In genomic region chr9:125854553-125855275, GRCh38 we compare ENCODE assay signal across 14 cellular contexts.
DNase-seq lines count a peak whose midpoint lies in the region; ATAC-seq, FAIRE-seq and TF ChIP-seq lines count a peak whose summit lies in the region.
"Had no signal": no experiment of that assay in that cellular context is flagged by ENCODE, and none has a peak within 500 bp of the region (broad histone marks: within the 10 kb centered on the region; RNA-seq: fewer than 3 reads in every experiment).

No MANE protein-coding gene starts in this region.

- no peak for DNase-seq in activated naive CD4-positive, alpha-beta T cell treated with anti-CD3 and anti-CD28 coated beads, Interleukin-2, amount 50 U/mL, for 16 hours
- no peak for DNase-seq in GM12878 (ENCODE audit: low read depth, low spot score)
- peak; percentile 16 for DNase-seq in renal cortical epithelial cell (ENCODE audit: low read depth)
- DNase-seq in MM.1S: no peak
- no peak for DNase-seq in DMS153 (lab: John Stamatoyannopoulos, UW)
- DNase-seq in effector CD4-positive, alpha-beta T cell: no peak
- DNase-seq: activated CD4-positive, alpha-beta T cell treated with anti-CD3 and anti-CD28 coated beads, Interleukin-2, amount 50 U/mL, for 1 hour; NCI-H1930; ovary; spleen had no signal

- H3K36me3 Mint-ChIP-seq in activated naive CD4-positive, alpha-beta T cell treated with anti-CD3 and anti-CD28 coated beads, Interleukin-2, amount 50 U/mL, for 24 hours: peaks cover 3% of the 10 kb centered on the region

- peaks cover 6% of the 10 kb centered on the region for H4K20me1 ChIP-seq in Loucy (ENCODE audit: insufficient read depth, low read length, poor library complexity, severe bottlenecking)
- H4K20me1 ChIP-seq in GM12878 (ENCODE audit: control insufficient read depth, insufficient read depth): no peaks in the 10 kb centered on the region
- H4K20me1 ChIP-seq in MM.1S (ENCODE audit: insufficient read depth, low read length): no peaks in the 10 kb centered on the region

- intact Hi-C loops in GM12878 (cut with micrococcal nuclease; ENCODE audit: unreplicated experiment): no loop called here

- H3K9ac ChIP-seq in Loucy (ENCODE audit: low read depth, low read length, poor library complexity, severe bottlenecking) (no peak overlapping the region), GM12878 (ENCODE audit: control insufficient read depth, insufficient read depth, low read length) (no peak overlapping the region), MM.1S (ENCODE audit: low read length) (no peak overlapping the region)

- peaks cover 8% of the 10 kb centered on the region for H3K4me1 Mint-ChIP-seq in activated naive CD4-positive, alpha-beta T cell treated with anti-CD3 and anti-CD28 coated beads, Interleukin-2, amount 50 U/mL, for 24 hours
- H3K4me1 Mint-ChIP-seq: activated T-helper 17 cell treated with anti-CD3 and anti-CD28 coated beads, Interleukin-2, amount 50 U/mL, for 72 hours had no signal

- no peaks in the 10 kb centered on the region for H3K36me3 ChIP-seq in Loucy (ENCODE audit: insufficient read depth, low read length)
- no peaks in the 10 kb centered on the region; a peak in 1 of 4 replicates for H3K36me3 ChIP-seq in GM12878 (ENCODE audit: control insufficient read depth in 2 of 2, insufficient read depth in 2 of 2, low read length in 1 of 2)
- no peaks in the 10 kb centered on the region for H3K36me3 ChIP-seq in MM.1S (replicated peaks; ENCODE audit: insufficient read depth, low read length)
- H3K36me3 ChIP-seq: ovary, spleen had no signal

- TF ChIP-seq POLR2A in GM12878 (IDR thresholded peaks at IDR 0.05; ENCODE audit: low read depth, low read length): no peak

- H3K27ac Mint-ChIP-seq in activated naive CD4-positive, alpha-beta T cell treated with anti-CD3 and anti-CD28 coated beads, Interleukin-2, amount 50 U/mL, for 24 hours: peak overlapping the region; percentile 46
- H3K27ac Mint-ChIP-seq: activated T-helper 17 cell treated with anti-CD3 and anti-CD28 coated beads, Interleukin-2, amount 50 U/mL, for 72 hours had no signal

- BruUV-seq in GM12878 (replicated peaks; lab: Mats Ljungman, UMichigan): no TSS peak

- peak; percentile 43 for ATAC-seq in GM12878
- ATAC-seq: activated T-helper 17 cell treated with anti-CD3 and anti-CD28 coated beads, Interleukin-2, amount 50 U/mL, for 72 hours; Right ventricle myocardium inferior had no signal

- H3K4me2 ChIP-seq in Loucy (ENCODE audit: low read depth, low read length, poor library complexity, severe bottlenecking) (peak overlapping the region; percentile 33), GM12878 (ENCODE audit: control insufficient read depth, insufficient read depth) (no peak overlapping the region), MM.1S (ENCODE audit: low read depth, low read length) (no peak overlapping the region)

- no peaks in the 10 kb centered on the region for H3K9me3 ChIP-seq in Loucy (ENCODE audit: insufficient read depth, low read depth, low read length)
- H3K9me3 ChIP-seq in GM12878 (replicated peaks; ENCODE audit: control insufficient read depth, insufficient read depth, low read length): no peaks in the 10 kb centered on the region
- no peaks in the 10 kb centered on the region for H3K9me3 ChIP-seq in MM.1S (replicated peaks; ENCODE audit: insufficient read depth, low read length)
- H3K9me3 ChIP-seq: ovary, spleen had no signal

- H3K27ac ChIP-seq in GM12878 (ENCODE audit: control insufficient read depth, insufficient read depth) (no peak overlapping the region), MM.1S (ENCODE audit: low read length) (no peak overlapping the region)
- H3K27ac ChIP-seq: ovary, spleen had no signal

- in situ Hi-C loops in GM12878 (cut with MboI): no loop called here

- H3K9me2 ChIP-seq in Loucy (replicated peaks; ENCODE audit: low read depth, low read length) (no peaks in the 10 kb centered on the region), MM.1S (replicated peaks; ENCODE audit: insufficient read depth, low read length) (no peaks in the 10 kb centered on the region)

- no peak for TF ChIP-seq EP300 in GM12878 (IDR thresholded peaks at IDR 0.05; ENCODE audit: borderline replicate concordance in 1 of 2, control insufficient read depth in 1 of 2, low read depth in 2 of 2, low read length in 2 of 2)

- CTCF ChIA-PET in GM12878 (lab: Yijun Ruan, JAX): interaction anchor here (0.9 to 1.3 kb wide), 3 partner anchors 26 to 296 kb away, joined by 3 to 4 read pairs (median 3); no protein-coding TSS in a partner anchor

- peaks cover 45% of the 10 kb centered on the region for H3K4me1 ChIP-seq in Loucy (ENCODE audit: insufficient read depth, low read length, poor library complexity, severe bottlenecking)
- H3K4me1 ChIP-seq in GM12878 (ENCODE audit: control insufficient read depth, insufficient read depth, low read length): no peaks in the 10 kb centered on the region
- H3K4me1 ChIP-seq in MM.1S (ENCODE audit: low read length): no peaks in the 10 kb centered on the region
- H3K4me1 ChIP-seq: spleen had no signal

- no peak for TF ChIP-seq RAD21 in GM12878 (IDR thresholded peaks at IDR 0.05; ENCODE audit: insufficient read depth, low read depth, low read length)

- TF ChIP-seq CTCF in Loucy (conservative IDR thresholded peaks at IDR 0.05; ENCODE audit: low read length): no peak
- TF ChIP-seq CTCF in GM12878 (IDR thresholded peaks at IDR 0.05 in 2 of 3, conservative IDR thresholded peaks at IDR 0.05 in 1 of 3; ENCODE audit: control insufficient read depth in 2 of 3, extremely low read depth in 1 of 3, insufficient read depth in 1 of 3, low read depth in 3 of 3, low read length in 3 of 3): no peak
- no peak for TF ChIP-seq CTCF in MM.1S (IDR thresholded peaks at IDR 0.05; ENCODE audit: low read length)

- H3K9me3 Mint-ChIP-seq in activated naive CD4-positive, alpha-beta T cell treated with anti-CD3 and anti-CD28 coated beads, Interleukin-2, amount 50 U/mL, for 24 hours: no peaks in the 10 kb centered on the region
- H3K9me3 Mint-ChIP-seq: activated T-helper 17 cell treated with anti-CD3 and anti-CD28 coated beads, Interleukin-2, amount 50 U/mL, for 72 hours had no signal

- POLR2A ChIA-PET in GM12878 (lab: Charles Lee): no interaction called here

- H3F3A ChIP-seq in Loucy (ENCODE audit: low read depth) (no peaks in the 10 kb centered on the region), MM.1S (ENCODE audit: insufficient read depth, low read length) (no peaks in the 10 kb centered on the region)

- H3K79me2 ChIP-seq in Loucy (ENCODE audit: insufficient read depth, low read length) (peaks cover 91% of the 10 kb centered on the region), GM12878 (ENCODE audit: control insufficient read depth, insufficient read depth, low read length) (peaks cover 9% of the 10 kb centered on the region), MM.1S (ENCODE audit: low read length) (no peaks in the 10 kb centered on the region)

- H3K4me3 Mint-ChIP-seq in activated naive CD4-positive, alpha-beta T cell treated with anti-CD3 and anti-CD28 coated beads, Interleukin-2, amount 50 U/mL, for 24 hours: no peak overlapping the region
- H3K4me3 Mint-ChIP-seq: activated T-helper 17 cell treated with anti-CD3 and anti-CD28 coated beads, Interleukin-2, amount 50 U/mL, for 72 hours had no signal

- H2AFZ ChIP-seq in Loucy (ENCODE audit: low read length) (no peak overlapping the region), GM12878 (ENCODE audit: control insufficient read depth, low read depth, low read length) (no peak overlapping the region), MM.1S (ENCODE audit: low read length) (no peak overlapping the region)

- FAIRE-seq in GM12878 (lab: Jason Lieb, UNC): no peak

- H3K4me3 ChIP-seq in Loucy (ENCODE audit: low read length, poor library complexity, severe bottlenecking): peak overlapping the region; percentile 17
- H3K4me3 ChIP-seq in GM12878: no peak overlapping the region
- H3K4me3 ChIP-seq in MM.1S (ENCODE audit: low read length): no peak overlapping the region
- H3K4me3 ChIP-seq: ovary, spleen had no signal

- SMC1A ChIA-PET in GM12878 (lab: Charles Lee; ENCODE audit: uncharacterized antibody, unreplicated experiment): interaction anchor here (0.9 to 1.9 kb wide), 5 partner anchors 9 to 95 kb away, joined by 3 to 8 read pairs (median 4); no protein-coding TSS in a partner anchor

- H3K27me3 ChIP-seq in Loucy (ENCODE audit: insufficient read depth, low read length, poor library complexity, severe bottlenecking) (no peaks in the 10 kb centered on the region), GM12878 (replicated peaks in 1 of 2; ENCODE audit: control insufficient read depth in 2 of 2, insufficient read depth in 2 of 2, low read length in 1 of 2) (no peaks in the 10 kb centered on the region), MM.1S (replicated peaks; ENCODE audit: insufficient read depth, low read length) (no peaks in the 10 kb centered on the region)
- H3K27me3 ChIP-seq: ovary, spleen had no signal

- no peaks in the 10 kb centered on the region for H3K27me3 Mint-ChIP-seq in activated naive CD4-positive, alpha-beta T cell treated with anti-CD3 and anti-CD28 coated beads, Interleukin-2, amount 50 U/mL, for 24 hours
- H3K27me3 Mint-ChIP-seq: activated T-helper 17 cell treated with anti-CD3 and anti-CD28 coated beads, Interleukin-2, amount 50 U/mL, for 72 hours had no signal

- RAD21 ChIA-PET in GM12878 (lab: Charles Lee; ENCODE audit: unreplicated experiment): no interaction called here

TF ChIP-seq in GM12878, 131 proteins besides CTCF, POLR2A, EP300 and RAD21 (continues in another document):
- no peak for TF ChIP-seq CREM (IDR thresholded peaks at IDR 0.05; ENCODE audit: low read depth)
- TF ChIP-seq FOXK2 (IDR thresholded peaks at IDR 0.05): no peak
- no peak for TF ChIP-seq BCL11A (IDR thresholded peaks at IDR 0.05; ENCODE audit: low read depth, low read length)
- TF ChIP-seq ZBTB33 (IDR thresholded peaks at IDR 0.05): no peak
- TF ChIP-seq HDGF (IDR thresholded peaks at IDR 0.05): no peak
- no peak for TF ChIP-seq FOS (IDR thresholded peaks at IDR 0.05; ENCODE audit: borderline replicate concordance, extremely low read depth, insufficient read length)
- no peak for TF ChIP-seq EGR1 (IDR thresholded peaks at IDR 0.05; ENCODE audit: borderline replicate concordance in 1 of 2, low read depth in 2 of 2, low read length in 2 of 2)
